29 cellular contexts compared by ENCODE assay signal in genomic region chr20:6683346-6683977, GRCh38.
"Had no signal": no experiment of that assay in that cellular context is flagged by ENCODE, and none has a peak within 500 bp of the region (broad histone marks: within the 10 kb centered on the region; RNA-seq: fewer than 3 reads in every experiment).

No MANE protein-coding gene starts in this region.

- H3K4me1 Mint-ChIP-seq: memory B cell; naive B cell; nephron progenitor cell; stimulated activated effector memory CD8-positive, alpha-beta T cell treated with anti-CD3 and anti-CD28 coated beads, Interleukin-12 subunit alpha, Interleukin-12 subunit beta, amount 100 ng/mL, for 72 hours had no signal

- H3K36me3 ChIP-seq: left ventricle myocardium inferior, ovary, prostate gland, suprapubic skin, thoracic aorta, tibial artery, uterus had no signal

- ATAC-seq: left cardiac atrium; natural killer cell; right cardiac atrium; sciatic nerve; stimulated activated effector memory CD8-positive, alpha-beta T cell treated with anti-CD3 and anti-CD28 coated beads, Interleukin-12 subunit alpha, Interleukin-12 subunit beta, amount 100 ng/mL, for 72 hours had no signal

- H3K27me3 ChIP-seq: ovary, suprapubic skin, tibial artery, uterus had no signal

- H3K27ac Mint-ChIP-seq: memory B cell; naive B cell; natural killer cell; nephron progenitor cell; stimulated activated effector memory CD8-positive, alpha-beta T cell treated with anti-CD3 and anti-CD28 coated beads, Interleukin-12 subunit alpha, Interleukin-12 subunit beta, amount 100 ng/mL, for 72 hours; stimulated activated naive CD8-positive, alpha-beta T cell treated with anti-CD3 and anti-CD28 coated beads, Interleukin-15, Interleukin-2, amounts not matched to agents 100 ng/mL and 50 ng/mL, for 24 hours; type B pancreatic cell had no signal

- H3K4me1 ChIP-seq: left ventricle myocardium inferior, prostate gland, suprapubic skin, tibial artery, uterus had no signal

- H3K36me3 Mint-ChIP-seq: memory B cell; naive B cell; natural killer cell; stimulated activated effector memory CD8-positive, alpha-beta T cell treated with anti-CD3 and anti-CD28 coated beads, Interleukin-12 subunit alpha, Interleukin-12 subunit beta, amount 100 ng/mL, for 72 hours; type B pancreatic cell had no signal

- DNase-seq: hippocampal formation; kidney glomerular epithelial cell; left cardiac atrium; left ventricle myocardium inferior; midbrain; naive B cell; natural killer cell; nephron progenitor cell; ovary; posterior cingulate gyrus; retina; right cardiac atrium; stimulated activated CD4-positive, alpha-beta T cell treated with anti-CD3 and anti-CD28 coated beads, Interleukin-12 subunit alpha, Interleukin-12 subunit beta, amount 100 ng/mL, for 4 hours; stimulated activated CD4-positive, alpha-beta T cell treated with anti-CD3 and anti-CD28 coated beads, Interleukin-15, amount 100 ng/mL, for 24 hours; stimulated activated CD4-positive, alpha-beta T cell treated with anti-CD3 and anti-CD28 coated beads, Interleukin-2, amount 100 ng/mL, for 24 hours; stimulated activated CD4-positive, alpha-beta T cell treated with anti-CD3 and anti-CD28 coated beads, Interleukin-4, amount 100 ng/mL, for 1 hour; stimulated activated naive CD4-positive, alpha-beta T cell; tibial artery; uterus had no signal

- H3K4me3 Mint-ChIP-seq: memory B cell; naive B cell; natural killer cell; nephron progenitor cell; stimulated activated effector memory CD8-positive, alpha-beta T cell treated with anti-CD3 and anti-CD28 coated beads, Interleukin-12 subunit alpha, Interleukin-12 subunit beta, amount 100 ng/mL, for 72 hours; stimulated activated naive CD8-positive, alpha-beta T cell treated with anti-CD3 and anti-CD28 coated beads, Interleukin-15, Interleukin-2, amounts not matched to agents 100 ng/mL and 50 ng/mL, for 24 hours; type B pancreatic cell had no signal

- H3K27ac ChIP-seq: left ventricle myocardium inferior, ovary, prostate gland, skin epidermis, suprapubic skin, thoracic aorta, tibial artery, uterus had no signal

- H3K27me3 Mint-ChIP-seq: memory B cell; naive B cell; stimulated activated naive CD8-positive, alpha-beta T cell treated with anti-CD3 and anti-CD28 coated beads, Interleukin-15, Interleukin-2, amounts not matched to agents 100 ng/mL and 50 ng/mL, for 24 hours; type B pancreatic cell had no signal

- H3K9me3 Mint-ChIP-seq: nephron progenitor cell; stimulated activated naive CD8-positive, alpha-beta T cell treated with anti-CD3 and anti-CD28 coated beads, Interleukin-15, Interleukin-2, amounts not matched to agents 100 ng/mL and 50 ng/mL, for 24 hours; type B pancreatic cell had no signal

- H3K9me3 ChIP-seq: left ventricle myocardium inferior, ovary, prostate gland, suprapubic skin, thoracic aorta, tibial artery, uterus had no signal

- H3K4me3 ChIP-seq: left ventricle myocardium inferior, lung, ovary, prostate gland, skin epidermis, suprapubic skin, thoracic aorta, tibial artery, uterus had no signal
